Comparison of ENCODE assay signal across 24 cellular contexts in the genomic region with DNA sequence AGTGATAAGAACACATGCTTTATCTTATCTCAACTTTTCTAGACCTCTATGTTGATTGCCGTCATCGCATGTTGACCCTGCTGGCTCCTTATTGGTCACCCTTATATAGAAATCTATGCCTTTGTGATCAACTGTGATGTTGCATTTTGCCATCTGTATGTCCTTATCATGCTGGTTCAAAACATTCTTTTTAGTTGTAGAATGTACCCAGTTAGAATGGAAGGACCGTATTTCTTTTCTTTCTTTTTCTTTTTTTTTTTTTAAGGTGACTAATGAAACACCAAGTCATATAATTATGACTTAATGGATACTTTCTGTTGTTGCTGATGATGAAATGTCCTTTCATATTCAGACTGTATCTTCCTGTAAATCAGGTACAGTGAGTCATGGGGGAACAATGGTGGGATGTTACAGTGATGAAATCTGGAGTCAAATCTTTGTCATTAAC.
DNase-seq lines count a peak whose midpoint lies in the region; ATAC-seq, FAIRE-seq and TF ChIP-seq lines count a peak whose summit lies in the region.
"Had no signal": no experiment of that assay in that cellular context is flagged by ENCODE, and none has a peak within 500 bp of the region (broad histone marks: within the 10 kb centered on the region; RNA-seq: fewer than 3 reads in every experiment).

No MANE protein-coding gene starts in this region.

- no peak overlapping the region for H3K4me3 Mint-ChIP-seq in endodermal cell
- H3K4me3 Mint-ChIP-seq: activated naive CD8-positive, alpha-beta T cell treated with anti-CD3 and anti-CD28 coated beads, Interleukin-2, amount 10 ng/mL, durations not matched to agents 7 days and 5 days; T-helper 1 cell treated with Interleukin-12 subunit alpha and Interleukin-12 subunit beta and Interleukin-4 antibody, amounts not matched to agents 30 μg/mL and 1 μg/mL, for 36 hours had no signal

- no peaks in the 10 kb centered on the region for H3K79me2 ChIP-seq in mesendoderm (ENCODE audit: control insufficient read depth, insufficient read depth, low read length)

- CTCF ChIA-PET in IMR-90 (lab: Yijun Ruan, JAX), result no interaction called here

- H3K79me1 ChIP-seq in IMR-90 (ENCODE audit: low read depth in 1 of 2, low read length in 2 of 2) (no peaks in the 10 kb centered on the region), mesendoderm (ENCODE audit: low read length) (no peaks in the 10 kb centered on the region)

- H2AK5ac ChIP-seq in IMR-90 (ENCODE audit: low read depth, low read length) (no peak overlapping the region), mesendoderm (ENCODE audit: low read length) (no peak overlapping the region)

- no peak overlapping the region for H3K27ac Mint-ChIP-seq in endodermal cell
- H3K27ac Mint-ChIP-seq: activated naive CD8-positive, alpha-beta T cell treated with anti-CD3 and anti-CD28 coated beads, Interleukin-2, amount 10 ng/mL, durations not matched to agents 7 days and 5 days; T-helper 1 cell treated with Interleukin-12 subunit alpha and Interleukin-12 subunit beta and Interleukin-4 antibody, amounts not matched to agents 30 μg/mL and 1 μg/mL, for 36 hours had no signal

- no peak for TF ChIP-seq RAD21 in IMR-90 (IDR thresholded peaks at IDR 0.05; ENCODE audit: low read length)

- no peaks in the 10 kb centered on the region for H3K27me3 Mint-ChIP-seq in endodermal cell (ENCODE audit: insufficient read depth)

- H4K5ac ChIP-seq in IMR-90 (ENCODE audit: low read depth, low read length) (no peak overlapping the region), mesendoderm (ENCODE audit: low read length) (no peak overlapping the region)

- H3K18ac ChIP-seq in IMR-90 (ENCODE audit: low read depth, low read length), result no peak overlapping the region
- H3K18ac ChIP-seq in mesendoderm (ENCODE audit: low read length), result peak overlapping the region; percentile 29

- H3K9me3 Mint-ChIP-seq in endodermal cell, result no peaks in the 10 kb centered on the region
- H3K9me3 Mint-ChIP-seq: activated naive CD8-positive, alpha-beta T cell treated with anti-CD3 and anti-CD28 coated beads, Interleukin-2, amount 10 ng/mL, durations not matched to agents 7 days and 5 days had no signal

- H3K14ac ChIP-seq in IMR-90 (replicated peaks; ENCODE audit: low read depth, low read length), result no peak overlapping the region

- no peak overlapping the region; the same call in 2 of the 3 replicates for H2BK15ac ChIP-seq in IMR-90 (ENCODE audit: low read depth, low read length)
- no peak overlapping the region for H2BK15ac ChIP-seq in mesendoderm (replicated peaks; ENCODE audit: low read depth)

- POLR2A ChIA-PET in IMR-90 (lab: Charles Lee; ENCODE audit: unreplicated experiment), result no interaction called here

- DNase-seq in NOMO-1 treated with DMSO at 0.1 percent for 48 hours (lab: John Stamatoyannopoulos, UW; ENCODE audit: unreplicated experiment) (peak; percentile 21), NOMO-1 treated with dmso at 0.1 percent for 144 hours (lab: John Stamatoyannopoulos, UW; ENCODE audit: unreplicated experiment) (no peak), IMR-90 (no peak), bronchial epithelial cell (ENCODE audit: low read depth) (peak; percentile 96), mesendoderm (peak; percentile 85), endodermal cell (no peak), globus pallidus (ENCODE audit: low spot score) (no peak)
- DNase-seq: activated CD8-positive, alpha-beta memory T cell treated with anti-CD3 and anti-CD28 coated beads, Interleukin-2, amount 50 U/mL, for 48 hours; activated naive CD8-positive, alpha-beta T cell treated with anti-CD3 and anti-CD28 coated beads, Interleukin-2, amount 10 ng/mL, durations not matched to agents 7 days and 5 days; central memory CD4-positive, alpha-beta T cell; DMS153; head of caudate nucleus; kidney; midbrain; MM.1S; NCI-H2081; NCI-H774 had no signal

- H3K27ac ChIP-seq in IMR-90 (ENCODE audit: insufficient read depth, low read length), result no peak overlapping the region
- no peak overlapping the region for H3K27ac ChIP-seq in mesendoderm (ENCODE audit: low read depth, low read length)
- H3K27ac ChIP-seq in endodermal cell (ENCODE audit: low read depth, low read length), result no peak overlapping the region
- H3K27ac ChIP-seq: 22Rv1; BLaER1 treated with 17β-estradiol and CSF1 and Interleukin-3, amounts not matched to agents 10 nM and 100 nM had no signal

- ATAC-seq in IMR-90 (ENCODE audit: low read depth) (no peak), HG03378 (IDR thresholded peaks at IDR 0.05; ENCODE audit: unreplicated experiment) (no peak)

- H2AK9ac ChIP-seq in IMR-90 (replicated peaks; ENCODE audit: low read depth, low read length, poor library complexity), result no peak overlapping the region

- FAIRE-seq in bronchial epithelial cell (lab: Jason Lieb, UNC), result no peak
- FAIRE-seq: GM19239, kidney had no signal

- TF ChIP-seq CTCF in IMR-90 (conservative IDR thresholded peaks at IDR 0.05; ENCODE audit: low read depth, low read length) (no peak), bronchial epithelial cell (IDR thresholded peaks at IDR 0.05; ENCODE audit: insufficient read depth, low read length, severe bottlenecking) (no peak), endodermal cell (conservative IDR thresholded peaks at IDR 0.05) (no peak)

- H2BK120ac ChIP-seq in IMR-90 (ENCODE audit: low read depth, low read length), result no peak overlapping the region
- no peak overlapping the region for H2BK120ac ChIP-seq in mesendoderm (ENCODE audit: low read depth, low read length)

- no peak overlapping the region for H2BK20ac ChIP-seq in IMR-90 (ENCODE audit: low read depth, low read length)

- no TSS peak for BruUV-seq in IMR-90 (replicated peaks; lab: Mats Ljungman, UMichigan)

- no peaks in the 10 kb centered on the region for H3K36me3 ChIP-seq in IMR-90 (ENCODE audit: control insufficient read depth, insufficient read depth, low read length)
- no peaks in the 10 kb centered on the region for H3K36me3 ChIP-seq in bronchial epithelial cell (ENCODE audit: control insufficient read depth, insufficient read depth, low read length)
- no peaks in the 10 kb centered on the region for H3K36me3 ChIP-seq in mesendoderm (ENCODE audit: control insufficient read depth, insufficient read depth, low read length)
- H3K36me3 ChIP-seq in endodermal cell (ENCODE audit: control insufficient read depth, insufficient read depth, low read length), result no peaks in the 10 kb centered on the region
- H3K36me3 ChIP-seq: BLaER1 treated with 17β-estradiol and CSF1 and Interleukin-3, amounts not matched to agents 10 nM and 100 nM; neutrophil; right atrium auricular region had no signal

- H2BK5ac ChIP-seq in IMR-90 (ENCODE audit: low read depth, low read length, poor library complexity, severe bottlenecking) (no peak overlapping the region), mesendoderm (ENCODE audit: low read length) (peak overlapping the region; percentile 89)

- H4K20me1 ChIP-seq in IMR-90 (ENCODE audit: insufficient read depth, low read length), result no peaks in the 10 kb centered on the region
- H4K20me1 ChIP-seq: BLaER1 treated with 17β-estradiol and CSF1 and Interleukin-3, amounts not matched to agents 10 nM and 100 nM had no signal

- TF ChIP-seq POLR2A in IMR-90 (IDR thresholded peaks at IDR 0.05; ENCODE audit: low read depth, low read length), result no peak

- in situ Hi-C loops in IMR-90 (cut with MboI; ENCODE audit: low sequenced_read_pairs), result no loop called here

- H3K23ac ChIP-seq in IMR-90 (ENCODE audit: low read depth, low read length) (no peak overlapping the region), mesendoderm (ENCODE audit: low read length) (no peak overlapping the region)

- H3K9me3 ChIP-seq in IMR-90 (ENCODE audit: control insufficient read depth, insufficient read depth, low read length), result no peaks in the 10 kb centered on the region
- no peaks in the 10 kb centered on the region for H3K9me3 ChIP-seq in endodermal cell (ENCODE audit: control insufficient read depth, low read length)
- H3K9me3 ChIP-seq: BLaER1 treated with 17β-estradiol and CSF1 and Interleukin-3, amounts not matched to agents 10 nM and 100 nM; neutrophil; right atrium auricular region had no signal

- H3K4ac ChIP-seq in IMR-90 (ENCODE audit: low read depth, low read length) (no peak overlapping the region), mesendoderm (ENCODE audit: low read depth, low read length) (peak overlapping the region; percentile 85)

- H2AFZ ChIP-seq in IMR-90 (replicated peaks; ENCODE audit: low read length, poor library complexity), result no peak overlapping the region

- dilution Hi-C loops in IMR-90 (cut with HindIII; ENCODE audit: low sequenced_read_pairs, unreplicated experiment), result no loop called here

- H4K8ac ChIP-seq in IMR-90 (ENCODE audit: low read depth in 2 of 2, low read length in 2 of 2) (no peak overlapping the region), mesendoderm (ENCODE audit: low read depth, low read length) (no peak overlapping the region)

- H3K4me1 ChIP-seq in IMR-90 (ENCODE audit: control insufficient read depth, insufficient read depth, low read length), result peaks cover 7% of the 10 kb centered on the region
- peaks cover 10% of the 10 kb centered on the region for H3K4me1 ChIP-seq in mesendoderm (ENCODE audit: control insufficient read depth, low read depth, low read length)
- peaks cover 16% of the 10 kb centered on the region for H3K4me1 ChIP-seq in endodermal cell (ENCODE audit: control insufficient read depth, insufficient read depth, low read length)
- H3K4me1 ChIP-seq: BLaER1 treated with 17β-estradiol and CSF1 and Interleukin-3, amounts not matched to agents 10 nM and 100 nM; right atrium auricular region had no signal

- H3K27me3 ChIP-seq in IMR-90 (ENCODE audit: control insufficient read depth, insufficient read depth, low read length) (no peaks in the 10 kb centered on the region), bronchial epithelial cell (ENCODE audit: control insufficient read depth, insufficient read depth, low read length) (no peaks in the 10 kb centered on the region), mesendoderm (ENCODE audit: insufficient read depth, low read length, poor library complexity) (no peaks in the 10 kb centered on the region), endodermal cell (ENCODE audit: control insufficient read depth, insufficient read depth, low read length, poor library complexity, severe bottlenecking) (no peaks in the 10 kb centered on the region)
- H3K27me3 ChIP-seq: BLaER1 treated with 17β-estradiol and CSF1 and Interleukin-3, amounts not matched to agents 10 nM and 100 nM; neutrophil; right atrium auricular region had no signal

- H3K4me3 ChIP-seq in IMR-90 (ENCODE audit: insufficient read depth, low read depth, low read length) (no peak overlapping the region), bronchial epithelial cell (ENCODE audit: low read depth, low read length) (no peak overlapping the region), mesendoderm (ENCODE audit: low read length) (no peak overlapping the region), endodermal cell (ENCODE audit: low read length) (no peak overlapping the region)
- H3K4me3 ChIP-seq: BLaER1 treated with 17β-estradiol and CSF1 and Interleukin-3, amounts not matched to agents 10 nM and 100 nM; right atrium auricular region had no signal

- no CpG with 5 or more reads among the region's 3 CpGs for WGBS in IMR-90 (ENCODE audit: extremely low coverage in 2 of 2, insufficient read length in 1 of 2), 2 experiments
- no CpG with 5 or more reads among the region's 3 CpGs for WGBS in mesendoderm (ENCODE audit: extremely low coverage, insufficient coverage, low lambda C conversion rate)
- 65% methylated on average over 2 of the region's 3 CpGs; no CpG with 5 or more reads in 1 of the 2 experiments for WGBS in endodermal cell (ENCODE audit: insufficient coverage in 1 of 2, insufficient read length in 1 of 2), 2 experiments

- H3K9ac ChIP-seq in IMR-90 (ENCODE audit: low read depth, low read length) (no peak overlapping the region), mesendoderm (ENCODE audit: low read length) (no peak overlapping the region), endodermal cell (ENCODE audit: extremely low read depth, low read length, poor library complexity, severe bottlenecking) (no peak overlapping the region)
- H3K9ac ChIP-seq: BLaER1 treated with 17β-estradiol and CSF1 and Interleukin-3, amounts not matched to agents 10 nM and 100 nM had no signal

- H3K4me2 ChIP-seq in IMR-90 (ENCODE audit: low read depth, low read length) (no peak overlapping the region), mesendoderm (ENCODE audit: low read length) (no peak overlapping the region)

- H3K4me1 Mint-ChIP-seq in endodermal cell, result peaks cover 29% of the 10 kb centered on the region
- H3K4me1 Mint-ChIP-seq: activated naive CD8-positive, alpha-beta T cell treated with anti-CD3 and anti-CD28 coated beads, Interleukin-2, amount 10 ng/mL, durations not matched to agents 7 days and 5 days had no signal

- no peaks in the 10 kb centered on the region for H3K9me1 ChIP-seq in IMR-90 (ENCODE audit: insufficient read depth, low read length)

- peaks cover 2% of the 10 kb centered on the region for H3K36me3 Mint-ChIP-seq in endodermal cell (ENCODE audit: low read depth)
- H3K36me3 Mint-ChIP-seq: activated naive CD8-positive, alpha-beta T cell treated with anti-CD3 and anti-CD28 coated beads, Interleukin-2, amount 10 ng/mL, durations not matched to agents 7 days and 5 days had no signal

- no peak overlapping the region for H3K56ac ChIP-seq in IMR-90 (ENCODE audit: extremely low read depth, insufficient read depth, low read length)
- H3K56ac ChIP-seq in mesendoderm (ENCODE audit: low read length), result no peak overlapping the region

- intact Hi-C loops in IMR-90 (cut with micrococcal nuclease), result no loop called here

- H4K91ac ChIP-seq in IMR-90 (ENCODE audit: insufficient read depth, low read depth, low read length), result no peak overlapping the region

Comparison
In these comparisons a context has a peak if more than half of its experiments do, and no peak if none do; other contexts are left out.
1. DNase-seq: peak in NOMO-1 treated with DMSO at 0.1 percent for 48 hours (single experiment), bronchial epithelial cell (single experiment) and mesendoderm (single experiment); none in NOMO-1 treated with dmso at 0.1 percent for 144 hours (single experiment), IMR-90 (single experiment), endodermal cell (single experiment) and globus pallidus (single experiment).